Comparison of ENCODE assay signal across 18 cellular contexts in genomic region chrX:124023838-124024238, GRCh38.
DNase-seq lines count a peak whose midpoint lies in the region; ATAC-seq and TF ChIP-seq lines count a peak whose summit lies in the region.
"Had no signal": no experiment of that assay in that cellular context is flagged by ENCODE, and none has a peak within 500 bp of the region (broad histone marks: within the 10 kb centered on the region; RNA-seq: fewer than 3 reads in every experiment).

No MANE protein-coding gene starts in this region.

- H3K36me3 ChIP-seq in mesenchymal stem cell (ENCODE audit: control insufficient read depth in 1 of 2, insufficient read depth in 2 of 2, low read depth in 1 of 2, low read length in 2 of 2): peaks cover 0 to 7% of the 10 kb centered on the region in 2 experiments
- peaks cover 12% of the 10 kb centered on the region for H3K36me3 ChIP-seq in MG63
- H3K36me3 ChIP-seq: gastroesophageal sphincter, vagina had no signal

- H3K9ac ChIP-seq in mesenchymal stem cell (ENCODE audit: low read length): peak overlapping the region; percentile 33
- H3K9ac ChIP-seq: BLaER1 had no signal

- no peaks in the 10 kb centered on the region for H3K4me1 ChIP-seq in mesenchymal stem cell (ENCODE audit: control insufficient read depth, insufficient read depth, low read depth, low read length)

- no peak overlapping the region for H2AFZ ChIP-seq in mesenchymal stem cell (ENCODE audit: low read depth, low read length)

- H4K91ac ChIP-seq in mesenchymal stem cell (ENCODE audit: low read length): no peak overlapping the region

- no peak overlapping the region for H2BK120ac ChIP-seq in mesenchymal stem cell (ENCODE audit: low read depth, low read length)

- no peak overlapping the region for H2BK5ac ChIP-seq in mesenchymal stem cell (ENCODE audit: low read depth, low read length, poor library complexity, severe bottlenecking)

- no peak overlapping the region for H3K14ac ChIP-seq in mesenchymal stem cell (ENCODE audit: low read length in 2 of 2)

- DNase-seq in AG08395 (ENCODE audit: low spot score) (peak; percentile 6), amniotic epithelial cell (ENCODE audit: low read depth) (peak; percentile 58), mesenchymal stem cell (peak; percentile 53), DMS53 (lab: John Stamatoyannopoulos, UW) (no peak), MG63 (no peak), substantia nigra (lab: John Stamatoyannopoulos, UW) (no peak), GM13977 (ENCODE audit: low spot score) (no peak)
- DNase-seq: activated effector memory CD4-positive, alpha-beta T cell treated with Interleukin-2 at 50 U/mL for 16 hours; GOT3; left colon; NCI-H1105 treated with DMSO at 0.1 percent for 48 hours; NCI-H510A; SHP77 treated with DMSO at 0.1 percent for 48 hours had no signal

- H2BK15ac ChIP-seq in mesenchymal stem cell (ENCODE audit: low read depth, poor library complexity, severe bottlenecking): no peak overlapping the region

- H3K4me3 ChIP-seq in mesenchymal stem cell (ENCODE audit: insufficient read depth in 1 of 2, low read depth in 1 of 2, low read length in 2 of 2) (no peak overlapping the region), MG63 (no peak overlapping the region)
- H3K4me3 ChIP-seq: BLaER1, gastroesophageal sphincter, vagina had no signal

- 93% methylated on average over 1 of the region's 3 CpGs for WGBS in mesenchymal stem cell

- H2BK12ac ChIP-seq in mesenchymal stem cell (ENCODE audit: low read length in 2 of 2): no peak overlapping the region

- in situ Hi-C loops in GM13977 (cut with MboI; ENCODE audit: low pct_unique_long_range_greater_than_20kb, low sequenced_read_pairs, unreplicated experiment): no loop called here

- no peak overlapping the region for H2AK5ac ChIP-seq in mesenchymal stem cell (ENCODE audit: low read length, severe bottlenecking)

- H3K27ac ChIP-seq in mesenchymal stem cell (ENCODE audit: low read length, poor library complexity, severe bottlenecking): no peak overlapping the region
- no peak overlapping the region for H3K27ac ChIP-seq in substantia nigra (ENCODE audit: low read depth, low read length, poor library complexity, severe bottlenecking)
- H3K27ac ChIP-seq: BLaER1, gastroesophageal sphincter, vagina had no signal

- no peak overlapping the region for H3K4me2 ChIP-seq in mesenchymal stem cell (ENCODE audit: low read length, poor library complexity, severe bottlenecking)
- H3K4me2 ChIP-seq: BLaER1 had no signal

- no peak for TF ChIP-seq CTCF in GM13977 (IDR thresholded peaks at IDR 0.05; ENCODE audit: extremely low read depth, insufficient read depth, missing control alignments)

- H3K79me1 ChIP-seq in mesenchymal stem cell (replicated peaks; ENCODE audit: low read length, poor library complexity, severe bottlenecking): no peaks in the 10 kb centered on the region

- H3K23ac ChIP-seq in mesenchymal stem cell (ENCODE audit: low read length in 2 of 2): no peak overlapping the region

- no peak overlapping the region for H3K18ac ChIP-seq in mesenchymal stem cell (ENCODE audit: low read depth in 1 of 2, low read length in 2 of 2)

- no peaks in the 10 kb centered on the region for H3K27me3 ChIP-seq in mesenchymal stem cell (ENCODE audit: control insufficient read depth in 1 of 2, insufficient read depth in 1 of 2, low read length in 2 of 2)
- H3K27me3 ChIP-seq in MG63: no peaks in the 10 kb centered on the region
- H3K27me3 ChIP-seq: gastroesophageal sphincter, vagina had no signal

- peak; percentile 45 for ATAC-seq in GM19463 (IDR thresholded peaks at IDR 0.05; ENCODE audit: unreplicated experiment)
- ATAC-seq: gastroesophageal sphincter, left colon, WTC11 had no signal

- H4K8ac ChIP-seq in mesenchymal stem cell (ENCODE audit: low read length): no peak overlapping the region

- H3K9me3 ChIP-seq in mesenchymal stem cell (ENCODE audit: control insufficient read depth, low read length): no peaks in the 10 kb centered on the region
- no peaks in the 10 kb centered on the region for H3K9me3 ChIP-seq in MG63
- H3K9me3 ChIP-seq: BLaER1, gastroesophageal sphincter, vagina had no signal

- no peak overlapping the region for H3K4ac ChIP-seq in mesenchymal stem cell (ENCODE audit: low read depth in 1 of 2, low read length in 2 of 2)

Comparison
In these comparisons a context has a peak if more than half of its experiments do, and no peak if none do; other contexts are left out.
1. DNase-seq: peak in AG08395 (single experiment), amniotic epithelial cell (single experiment) and mesenchymal stem cell (single experiment); none in DMS53 (single experiment), MG63 (single experiment), substantia nigra (0 of 49) and GM13977 (single experiment).